ENCODE assay signal across 5 cellular contexts in genomic region chr5:84317826-84318225, GRCh38.
DNase-seq lines count a peak whose midpoint lies in the region; ATAC-seq, FAIRE-seq and TF ChIP-seq lines count a peak whose summit lies in the region.
"Not testable (repeated sequence)": the region's sequence is repeated elsewhere in the genome, so short reads cannot be mapped to it uniquely, and the experiment has no call there.

No MANE protein-coding gene starts in this region.

- not testable (repeated sequence) for TF ChIP-seq CTCF in IMR-90 (conservative IDR thresholded peaks at IDR 0.05; ENCODE audit: low read depth, low read length); astrocyte (IDR thresholded peaks at IDR 0.05; ENCODE audit: insufficient read depth, low read depth, low read length); astrocyte of the cerebellum (IDR thresholded peaks at IDR 0.05; ENCODE audit: low read depth, low read length, missing control alignments); astrocyte of the spinal cord (IDR thresholded peaks at IDR 0.05; ENCODE audit: low read depth, low read length)

- H3K56ac ChIP-seq in IMR-90 (ENCODE audit: extremely low read depth, insufficient read depth, low read length), result not testable (repeated sequence)

- not testable (repeated sequence) for H2BK15ac ChIP-seq in IMR-90 (ENCODE audit: low read depth, low read length)

- not testable (repeated sequence) for H3K4me3 ChIP-seq in IMR-90 (ENCODE audit: insufficient read depth, low read depth, low read length); astrocyte (ENCODE audit: insufficient read depth, low read depth, low read length); astrocyte of the cerebellum (ENCODE audit: low read depth, low read length); astrocyte of the spinal cord (ENCODE audit: low read depth, low read length)

- H2AK9ac ChIP-seq in IMR-90 (replicated peaks; ENCODE audit: low read depth, low read length, poor library complexity), result not testable (repeated sequence)

- H3K79me2 ChIP-seq in astrocyte (ENCODE audit: insufficient read depth, low read length), result peaks cover 84% of the 10 kb centered on the region

- H2BK5ac ChIP-seq in IMR-90 (ENCODE audit: low read depth, low read length, poor library complexity, severe bottlenecking), result not testable (repeated sequence)

- not testable (repeated sequence) for H3K79me1 ChIP-seq in IMR-90 (ENCODE audit: low read depth in 1 of 2, low read length in 2 of 2)

- in situ Hi-C loops in IMR-90 (cut with MboI; ENCODE audit: low sequenced_read_pairs); astrocyte of the cerebellum (cut with HindIII; ENCODE audit: low sequenced_read_pairs); astrocyte of the spinal cord (cut with HindIII; ENCODE audit: low sequenced_read_pairs): not testable (repeated sequence)

- H3K9me3 Mint-ChIP-seq in astrocyte (ENCODE audit: unreplicated experiment), result peaks cover 16% of the 10 kb centered on the region

- peaks cover 23% of the 10 kb centered on the region for H3K36me3 Mint-ChIP-seq in astrocyte (ENCODE audit: low read depth, unreplicated experiment)

- H3K27ac ChIP-seq in IMR-90 (ENCODE audit: insufficient read depth, low read length); astrocyte (ENCODE audit: low read depth, low read length): not testable (repeated sequence)

- H2BK120ac ChIP-seq in IMR-90 (ENCODE audit: low read depth, low read length), result not testable (repeated sequence)

- H2AFZ ChIP-seq in IMR-90 (replicated peaks; ENCODE audit: low read length, poor library complexity); astrocyte (ENCODE audit: low read depth, low read length): not testable (repeated sequence)

- H3K9me1 ChIP-seq in IMR-90 (ENCODE audit: insufficient read depth, low read length), result not testable (repeated sequence)

- not testable (repeated sequence) for H4K91ac ChIP-seq in IMR-90 (ENCODE audit: insufficient read depth, low read depth, low read length)

- CTCF ChIA-PET in IMR-90 (lab: Yijun Ruan, JAX), result not testable (repeated sequence)

- H3K18ac ChIP-seq in IMR-90 (ENCODE audit: low read depth, low read length), result not testable (repeated sequence)

- not testable (repeated sequence) for H3K4me2 ChIP-seq in IMR-90 (ENCODE audit: low read depth, low read length); astrocyte (ENCODE audit: low read length)

- not testable (repeated sequence) for H3K27me3 Mint-ChIP-seq in astrocyte (ENCODE audit: low read depth, unreplicated experiment)

- H3K36me3 ChIP-seq in IMR-90 (ENCODE audit: control insufficient read depth, insufficient read depth, low read length); astrocyte (ENCODE audit: insufficient read depth, low read length): not testable (repeated sequence)

- not testable (repeated sequence) for H4K8ac ChIP-seq in IMR-90 (ENCODE audit: low read depth in 2 of 2, low read length in 2 of 2)

- intact Hi-C loops in IMR-90 (cut with micrococcal nuclease), result not testable (repeated sequence)

- H3K4me1 Mint-ChIP-seq in astrocyte (ENCODE audit: low read depth, unreplicated experiment), result peaks cover 29% of the 10 kb centered on the region

- not testable (repeated sequence) for H3K4me1 ChIP-seq in IMR-90 (ENCODE audit: control insufficient read depth, insufficient read depth, low read length); astrocyte (ENCODE audit: insufficient read depth, low read length)

- H3K27me3 ChIP-seq in IMR-90 (ENCODE audit: control insufficient read depth, insufficient read depth, low read length); astrocyte (ENCODE audit: insufficient read depth, low read length): not testable (repeated sequence)

- not testable (repeated sequence) for TF ChIP-seq POLR2A in IMR-90 (IDR thresholded peaks at IDR 0.05; ENCODE audit: low read depth, low read length)

- peak overlapping the region; percentile 40 for H3K4me3 Mint-ChIP-seq in astrocyte (ENCODE audit: unreplicated experiment)

- H2AK5ac ChIP-seq in IMR-90 (ENCODE audit: low read depth, low read length), result not testable (repeated sequence)

- not testable (repeated sequence) for H3K9me3 ChIP-seq in IMR-90 (ENCODE audit: control insufficient read depth, insufficient read depth, low read length); astrocyte (ENCODE audit: insufficient read depth, low read depth, low read length)

- H4K5ac ChIP-seq in IMR-90 (ENCODE audit: low read depth, low read length), result not testable (repeated sequence)

- not testable (repeated sequence) for BruUV-seq in IMR-90 (replicated peaks; lab: Mats Ljungman, UMichigan)

- FAIRE-seq in astrocyte (lab: Jason Lieb, UNC), result not testable (repeated sequence)

- TF ChIP-seq RAD21 in IMR-90 (IDR thresholded peaks at IDR 0.05; ENCODE audit: low read length), result not testable (repeated sequence)

- H2BK20ac ChIP-seq in IMR-90 (ENCODE audit: low read depth, low read length), result not testable (repeated sequence)

- ATAC-seq in IMR-90 (ENCODE audit: low read depth), result not testable (repeated sequence)

- dilution Hi-C loops in IMR-90 (cut with HindIII; ENCODE audit: low sequenced_read_pairs, unreplicated experiment), result not testable (repeated sequence)

- not testable (repeated sequence) for H3K14ac ChIP-seq in IMR-90 (replicated peaks; ENCODE audit: low read depth, low read length)

- H3K9ac ChIP-seq in IMR-90 (ENCODE audit: low read depth, low read length); astrocyte (ENCODE audit: low read length): not testable (repeated sequence)

- not testable (repeated sequence) for H4K20me1 ChIP-seq in IMR-90 (ENCODE audit: insufficient read depth, low read length)
- peaks cover 32% of the 10 kb centered on the region for H4K20me1 ChIP-seq in astrocyte (ENCODE audit: insufficient read depth, low read length)

- H3K4ac ChIP-seq in IMR-90 (ENCODE audit: low read depth, low read length), result not testable (repeated sequence)

- no CpG with 5 or more reads among the region's 1 CpG for WGBS in IMR-90 (ENCODE audit: extremely low coverage in 2 of 2, insufficient read length in 1 of 2), 2 experiments

- peak overlapping the region; percentile 43 for H3K27ac Mint-ChIP-seq in astrocyte (ENCODE audit: unreplicated experiment)

- POLR2A ChIA-PET in IMR-90 (lab: Charles Lee; ENCODE audit: unreplicated experiment), result not testable (repeated sequence)

- not testable (repeated sequence) for H3K23ac ChIP-seq in IMR-90 (ENCODE audit: low read depth, low read length)

- not testable (repeated sequence) for DNase-seq in IMR-90
- DNase-seq in astrocyte (ENCODE audit: low read depth), result peak; percentile 56
- peak; percentile 35 for DNase-seq in astrocyte of the cerebellum (ENCODE audit: low read depth)
- DNase-seq in astrocyte of the hippocampus (ENCODE audit: low read depth, low spot score), result peak; percentile 26
- DNase-seq in astrocyte of the spinal cord (ENCODE audit: low read depth, low spot score), result peak; percentile 37

TF ChIP-seq in IMR-90, 13 proteins besides CTCF, POLR2A, EP300 and RAD21:
- 0 out of 2 replicates have a peak, but pooled peaks have one; percentile 3 for TF ChIP-seq MAFK (IDR thresholded peaks at IDR 0.05; ENCODE audit: low read depth, low read length)
